In the genomic region with DNA sequence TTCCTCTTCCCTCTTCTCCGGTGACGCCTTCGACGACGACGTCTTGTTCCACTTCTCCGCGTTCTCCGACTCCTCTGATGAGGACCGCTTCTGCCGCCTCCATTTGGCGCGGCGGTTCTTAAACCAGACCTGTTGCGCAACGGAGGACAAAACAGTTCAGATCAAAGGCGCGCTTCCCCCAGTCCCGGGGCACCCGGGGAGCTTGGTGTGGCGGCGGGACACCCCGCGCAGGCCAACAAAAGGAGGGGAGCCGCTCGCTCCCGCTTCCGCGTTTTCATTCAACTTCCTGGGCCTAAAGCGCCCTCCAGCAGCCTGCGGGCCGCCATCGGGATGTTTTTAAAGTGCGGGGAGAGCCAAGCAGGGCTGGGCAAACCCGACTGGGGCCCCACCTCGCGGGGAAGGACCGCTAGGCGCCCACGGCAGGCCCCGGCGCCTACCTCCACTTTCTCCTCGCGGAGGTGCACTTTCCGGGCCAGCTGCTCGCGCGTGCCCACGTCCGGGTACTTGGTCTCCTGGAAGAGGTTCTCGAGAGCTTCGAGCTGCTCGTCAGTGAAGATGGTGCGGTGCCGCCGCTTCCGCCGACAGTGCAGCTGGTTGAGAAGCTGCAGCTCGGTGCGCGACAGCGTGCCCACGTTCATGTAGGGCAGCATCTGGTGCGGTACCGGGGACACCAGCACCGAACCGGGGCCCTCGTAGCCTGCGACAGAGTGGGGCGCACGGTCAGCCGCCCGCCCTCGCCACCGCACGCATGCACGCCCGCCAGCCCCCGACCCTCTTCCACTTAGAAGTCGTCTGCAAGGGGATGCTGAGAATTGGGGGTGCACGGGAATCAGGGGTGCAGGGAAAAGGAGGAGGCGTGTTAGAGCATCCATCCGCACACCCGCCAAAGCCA, we compare ENCODE assay signal across 10 cellular contexts. TPM values are rescaled to one million over a fixed set of nuclear protein-coding genes. Genes with fewer than 3 reads are reported as not detected.
A peak's percentile ranks its signal among the peaks of the same experiment; 100 is the strongest.
DNase-seq lines count a peak whose midpoint lies in the region; ATAC-seq and TF ChIP-seq lines count a peak whose summit lies in the region.
"Had no signal": no experiment of that assay in that cellular context is flagged by ENCODE, and none has a peak within 500 bp of the region (broad histone marks: within the 10 kb centered on the region; RNA-seq: fewer than 3 reads in every experiment).

No MANE protein-coding gene starts in this region.

- DNase-seq in activated CD4-positive, alpha-beta memory T cell treated with anti-CD3 and anti-CD28 coated beads, Interleukin-2, amount 10 ng/mL, durations not matched to agents 7 days and 5 days: peak; percentile 54
- DNase-seq in left ventricle myocardium superior (peak; percentile 38), skeletal muscle cell (ENCODE audit: low read depth) (no peak), NCI-H2196 treated with DMSO at 0.1 percent for 48 hours (lab: John Stamatoyannopoulos, UW; ENCODE audit: unreplicated experiment) (no peak), HCEC 1CT (no peak)
- no peak for DNase-seq in effector CD8-positive, alpha-beta T cell (lab: John Stamatoyannopoulos, UW)
- DNase-seq: GOT3 had no signal

- H3K9me3 ChIP-seq in HEK293 (ENCODE audit: control insufficient read depth, insufficient read depth, low read depth, low read length): no peaks in the 10 kb centered on the region

- CTCF ChIA-PET in HEK293 (lab: Yijun Ruan, JAX): no interaction called here
- CTCF ChIA-PET in activated CD4-positive, alpha-beta memory T cell treated with anti-CD3 and anti-CD28 coated beads, Interleukin-2, amount 10 ng/mL, durations not matched to agents 7 days and 5 days (lab: Charles Lee): no interaction called here

- peak overlapping the region; percentile 65 for H3K4me3 ChIP-seq in HEK293 (ENCODE audit: low read depth, low read length)
- H3K4me3 ChIP-seq in skeletal muscle cell (ENCODE audit: low read depth, low read length): peak overlapping the region; percentile 50

- intact Hi-C loops in left ventricle myocardium superior (cut with micrococcal nuclease): no loop called here

- POLR2A ChIA-PET in HEK293 (lab: Yijun Ruan, JAX): no interaction called here
- POLR2A ChIA-PET in activated CD4-positive, alpha-beta memory T cell treated with anti-CD3 and anti-CD28 coated beads, Interleukin-2, amount 10 ng/mL, durations not matched to agents 7 days and 5 days (lab: Charles Lee): interaction anchor here (1.6 kb wide), 1 partner anchor 7 kb away, joined by 4 read pairs; no protein-coding TSS in a partner anchor

- ATAC-seq in left ventricle myocardium superior (no peak), HG03565 (IDR thresholded peaks at IDR 0.05; ENCODE audit: unreplicated experiment) (no peak)

- H3K9me3 Mint-ChIP-seq in activated CD4-positive, alpha-beta memory T cell treated with anti-CD3 and anti-CD28 coated beads, Interleukin-2, amount 10 ng/mL, durations not matched to agents 7 days and 5 days: no peaks in the 10 kb centered on the region

- H3K36me3 Mint-ChIP-seq in activated CD4-positive, alpha-beta memory T cell treated with anti-CD3 and anti-CD28 coated beads, Interleukin-2, amount 10 ng/mL, durations not matched to agents 7 days and 5 days (ENCODE audit: low read depth): peaks cover 30% of the 10 kb centered on the region

- peaks cover 84% of the 10 kb centered on the region for H3K27me3 Mint-ChIP-seq in activated CD4-positive, alpha-beta memory T cell treated with anti-CD3 and anti-CD28 coated beads, Interleukin-2, amount 10 ng/mL, durations not matched to agents 7 days and 5 days

- TF ChIP-seq CTCF in HEK293 (tag by site-specific recombination; IDR thresholded peaks at IDR 0.05): no peak

- peak overlapping the region; percentile 53 for H3K27ac Mint-ChIP-seq in activated CD4-positive, alpha-beta memory T cell treated with anti-CD3 and anti-CD28 coated beads, Interleukin-2, amount 10 ng/mL, durations not matched to agents 7 days and 5 days

- H3K4me3 Mint-ChIP-seq in activated CD4-positive, alpha-beta memory T cell treated with anti-CD3 and anti-CD28 coated beads, Interleukin-2, amount 10 ng/mL, durations not matched to agents 7 days and 5 days: peak overlapping the region; percentile 69

- H3K27ac ChIP-seq in HEK293 (ENCODE audit: extremely low read depth, low read depth, low read length): no peak overlapping the region

- H3K36me3 ChIP-seq in HEK293 (ENCODE audit: control insufficient read depth in 2 of 2, insufficient read depth in 1 of 2, low read length in 2 of 2): peaks cover 0 to 16% of the 10 kb centered on the region in 2 experiments; a peak in 1 of 3 replicates

- H3K4me1 Mint-ChIP-seq in activated CD4-positive, alpha-beta memory T cell treated with anti-CD3 and anti-CD28 coated beads, Interleukin-2, amount 10 ng/mL, durations not matched to agents 7 days and 5 days: peaks cover 15% of the 10 kb centered on the region

- no peaks in the 10 kb centered on the region for H3K4me1 ChIP-seq in HEK293 (ENCODE audit: control insufficient read depth, insufficient read depth, low read length)

TF ChIP-seq in HEK293, 187 proteins besides CTCF, POLR2A, EP300 and RAD21:
- peak; percentile 23; the same call in 1 of the 2 replicates for TF ChIP-seq ZNF202 (tag by site-specific recombination; IDR thresholded peaks at IDR 0.05; ENCODE audit: borderline replicate concordance)
- TF ChIP-seq BCL11A (tag by site-specific recombination; IDR thresholded peaks at IDR 0.05; ENCODE audit: low read depth): no peak

RNA-seq across cellular contexts. Expression of a gene that starts 1.1 kb away (rescaled TPM):
- total RNA-seq in activated CD4-positive, alpha-beta memory T cell treated with anti-CD3 and anti-CD28 coated beads, Interleukin-2, amount 10 ng/mL, durations not matched to agents 7 days and 5 days: not detected
- 0.20 TPM for total RNA-seq in left ventricle myocardium superior
- total RNA-seq: myocyte had no signal

Comparison
In these comparisons a context has a peak if more than half of its experiments do, and no peak if none do; other contexts are left out.
1. DNase-seq: peak in activated CD4-positive, alpha-beta memory T cell treated with anti-CD3 and anti-CD28 coated beads, Interleukin-2, amount 10 ng/mL, durations not matched to agents 7 days and 5 days (single experiment) and left ventricle myocardium superior (single experiment); none in skeletal muscle cell (single experiment), NCI-H2196 treated with DMSO at 0.1 percent for 48 hours (single experiment), HCEC 1CT (single experiment) and effector CD8-positive, alpha-beta T cell (single experiment).